In the genomic region with DNA sequence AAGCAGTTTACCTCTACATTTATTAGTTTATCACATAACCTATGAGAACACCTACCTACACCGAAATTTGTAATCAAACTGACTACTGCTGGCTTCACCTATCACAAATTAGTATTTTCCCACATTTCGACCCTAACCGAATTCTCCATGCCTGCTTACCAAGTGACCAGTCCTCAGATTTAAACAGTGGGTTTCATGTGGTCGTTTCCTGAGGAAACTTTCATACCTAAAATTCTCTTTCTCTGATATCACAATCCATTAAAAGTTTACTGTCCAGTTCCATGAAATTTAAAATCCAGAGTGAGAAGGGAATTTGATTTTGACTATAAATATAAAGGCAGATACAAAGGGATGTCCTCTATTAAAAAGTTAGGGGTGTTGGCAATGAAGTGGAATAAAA, we compare ENCODE assay signal across 11 cellular contexts. TPM values are rescaled to one million over a fixed set of nuclear protein-coding genes. Genes with fewer than 3 reads are reported as not detected.
DNase-seq lines count a peak whose midpoint lies in the region; ATAC-seq, FAIRE-seq and TF ChIP-seq lines count a peak whose summit lies in the region.
"Had no signal": no experiment of that assay in that cellular context is flagged by ENCODE, and none has a peak within 500 bp of the region (broad histone marks: within the 10 kb centered on the region; RNA-seq: fewer than 3 reads in every experiment).

No MANE protein-coding gene starts in this region.

- H3K4me3 ChIP-seq in BJ (ENCODE audit: low read depth, low read length), result peak overlapping the region; percentile 87
- peak overlapping the region; percentile 91 for H3K4me3 ChIP-seq in WI38 (ENCODE audit: low read depth, low read length)
- peak overlapping the region; percentile 67 for H3K4me3 ChIP-seq in fibroblast of pulmonary artery (replicated peaks; ENCODE audit: low read depth, low read length)
- H3K4me3 ChIP-seq: GM12878 had no signal

- H3K27me3 ChIP-seq in BJ (ENCODE audit: control insufficient read depth, insufficient read depth, low read length), result no peaks in the 10 kb centered on the region

- DNase-seq in BJ (ENCODE audit: low read depth), result no peak
- DNase-seq in fibroblast of pulmonary artery (ENCODE audit: low read depth), result no peak
- no peak for DNase-seq in progenitor cell of endocrine pancreas (ENCODE audit: low spot score, unreplicated experiment)
- DNase-seq in urothelium cell line (ENCODE audit: low spot score), result no peak
- no peak for DNase-seq in stimulated activated naive B cell treated with anti-CD40 and anti-IgM and Interleukin-4, amounts not matched to agents 10 μg/mL and 1 μg/mL and 100 μg/mL, for 72 hours
- no peak for DNase-seq in activated CD4-positive, alpha-beta T cell treated with anti-CD3 and anti-CD28 coated beads, Interleukin-2, amount 50 U/mL, for 4 hours
- DNase-seq in GM20000 (ENCODE audit: low spot score), result no peak
- DNase-seq: activated CD4-positive, alpha-beta T cell treated with anti-CD3 and anti-CD28 coated beads, Interleukin-2, amount 50 U/mL, for 1 hour had no signal

- no peak for FAIRE-seq in urothelium cell line (lab: Jason Lieb, UNC)
- FAIRE-seq: GM12878 had no signal

- POLR2A ChIA-PET in BJ (lab: Charles Lee), result no interaction called here

- no peaks in the 10 kb centered on the region for H3K36me3 ChIP-seq in BJ (ENCODE audit: control insufficient read depth, insufficient read depth, low read length)

- peak overlapping the region; percentile 76 for H3K27ac Mint-ChIP-seq in progenitor cell of endocrine pancreas
- H3K27ac Mint-ChIP-seq in stimulated activated naive B cell treated with anti-CD40 and anti-IgM and Interleukin-4, amounts not matched to agents 10 μg/mL and 1 μg/mL and 100 μg/mL, for 72 hours, result no peak overlapping the region

- H3K9me3 Mint-ChIP-seq in progenitor cell of endocrine pancreas (ENCODE audit: low read depth), result peaks cover 4% of the 10 kb centered on the region
- H3K9me3 Mint-ChIP-seq in stimulated activated naive B cell treated with anti-CD40 and anti-IgM and Interleukin-4, amounts not matched to agents 10 μg/mL and 1 μg/mL and 100 μg/mL, for 72 hours, result no peaks in the 10 kb centered on the region

- CTCF ChIA-PET in BJ (lab: Yijun Ruan, JAX), result no interaction called here

- peaks cover 2% of the 10 kb centered on the region for H3K36me3 Mint-ChIP-seq in progenitor cell of endocrine pancreas (ENCODE audit: insufficient read depth)
- no peaks in the 10 kb centered on the region for H3K36me3 Mint-ChIP-seq in stimulated activated naive B cell treated with anti-CD40 and anti-IgM and Interleukin-4, amounts not matched to agents 10 μg/mL and 1 μg/mL and 100 μg/mL, for 72 hours

- H3K27me3 Mint-ChIP-seq in progenitor cell of endocrine pancreas, result peaks cover 15% of the 10 kb centered on the region
- H3K27me3 Mint-ChIP-seq in stimulated activated naive B cell treated with anti-CD40 and anti-IgM and Interleukin-4, amounts not matched to agents 10 μg/mL and 1 μg/mL and 100 μg/mL, for 72 hours, result peaks cover 27 to 39% of the 10 kb centered on the region in 2 donors

- TF ChIP-seq CTCF in BJ (IDR thresholded peaks at IDR 0.05; ENCODE audit: insufficient read depth, low read depth, low read length) (no peak), WI38 (IDR thresholded peaks at IDR 0.05; ENCODE audit: low read depth, low read length) (no peak), fibroblast of pulmonary artery (IDR thresholded peaks at IDR 0.05; ENCODE audit: low read length, missing control alignments) (no peak), progenitor cell of endocrine pancreas (IDR thresholded peaks at IDR 0.05; ENCODE audit: unreplicated experiment) (no peak), GM20000 (IDR thresholded peaks at IDR 0.05; ENCODE audit: extremely low read depth, missing control alignments) (no peak)

- ATAC-seq in stimulated activated naive B cell treated with anti-CD40 and anti-IgM and Interleukin-4, amounts not matched to agents 10 μg/mL and 1 μg/mL and 100 μg/mL, for 72 hours (replicated peaks), result no peak
- ATAC-seq: GM12878, sciatic nerve had no signal

- peak overlapping the region; percentile 92 for H3K4me3 Mint-ChIP-seq in progenitor cell of endocrine pancreas (ENCODE audit: low read depth)
- no peak overlapping the region for H3K4me3 Mint-ChIP-seq in stimulated activated naive B cell treated with anti-CD40 and anti-IgM and Interleukin-4, amounts not matched to agents 10 μg/mL and 1 μg/mL and 100 μg/mL, for 72 hours

- H3K4me1 Mint-ChIP-seq in progenitor cell of endocrine pancreas (ENCODE audit: low read depth), result peaks cover 36% of the 10 kb centered on the region
- H3K4me1 Mint-ChIP-seq in stimulated activated naive B cell treated with anti-CD40 and anti-IgM and Interleukin-4, amounts not matched to agents 10 μg/mL and 1 μg/mL and 100 μg/mL, for 72 hours, result peaks cover 7 to 10% of the 10 kb centered on the region in 2 donors

RNA-seq across cellular contexts. Expression of a gene that starts 1.9 kb away (rescaled TPM):
- polyA plus RNA-seq in BJ (2011; rRNA removed), result 33.2 and 85.8 TPM in 2 replicates
- polyA minus RNA-seq in BJ (2011; rRNA and poly(A)+ RNA removed), result 28.8 and 32.4 TPM in 2 replicates
- total RNA-seq in progenitor cell of endocrine pancreas, result 49.2 and 54.9 TPM in 2 replicates
